In the genomic region with DNA sequence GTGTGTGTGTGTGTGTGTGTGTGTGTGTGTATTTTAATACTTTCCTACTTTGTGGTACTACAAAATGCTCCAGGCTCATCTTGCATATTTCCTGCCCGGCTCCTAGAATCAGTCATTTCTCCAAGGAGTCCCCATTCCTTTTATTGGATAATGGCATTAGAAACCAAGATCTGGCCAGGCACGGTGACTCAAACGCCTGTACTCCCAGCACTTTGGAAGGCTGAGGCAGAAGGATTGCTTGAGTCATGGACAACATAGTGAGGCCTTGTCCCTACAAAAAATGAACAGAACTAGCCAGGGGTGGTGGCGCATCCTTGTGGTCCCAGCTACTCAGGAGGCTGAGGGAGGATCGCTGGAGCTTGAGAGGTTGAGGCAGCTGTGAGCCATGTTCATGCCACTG, we compare ENCODE assay signal across 34 cellular contexts. TPM values are rescaled to one million over a fixed set of nuclear protein-coding genes. Genes with fewer than 3 reads are reported as not detected.
DNase-seq lines count a peak whose midpoint lies in the region; ATAC-seq and TF ChIP-seq lines count a peak whose summit lies in the region.
"Had no signal": no experiment of that assay in that cellular context is flagged by ENCODE, and none has a peak within 500 bp of the region (broad histone marks: within the 10 kb centered on the region; RNA-seq: fewer than 3 reads in every experiment).

No MANE protein-coding gene starts in this region.

- no peaks in the 10 kb centered on the region for H3K79me2 ChIP-seq in GM23248 (ENCODE audit: insufficient read depth)

- CTCF ChIA-PET in CD8-positive, alpha-beta T cell (lab: Charles Lee), result no interaction called here
- CTCF ChIA-PET in activated B cell treated with CpG ODN at 0.5 μM for 24 hours (lab: Charles Lee), result interaction anchor here (0.6 kb wide), 1 partner anchor 52 kb away, joined by 3 read pairs; no protein-coding TSS in a partner anchor

- intact Hi-C loops in CD8-positive, alpha-beta T cell (cut with DNase I, micrococcal nuclease), result no loop called here
- intact Hi-C loops in activated B cell treated with CpG ODN at 0.5 μM for 24 hours (cut with micrococcal nuclease), result loop anchor here (2.0 kb wide), 1 partner anchor 26 kb away; no protein-coding TSS in a partner anchor

- peaks cover 10% of the 10 kb centered on the region for H3K36me3 Mint-ChIP-seq in CD8-positive, alpha-beta T cell
- H3K36me3 Mint-ChIP-seq in activated B cell treated with CpG ODN at 0.5 μM for 24 hours (ENCODE audit: low read depth), result peaks cover 2% of the 10 kb centered on the region
- peaks cover 0 to 9% (median 2%) of the 10 kb centered on the region in 3 donors for H3K36me3 Mint-ChIP-seq in naive thymus-derived CD8-positive, alpha-beta T cell

- no peak overlapping the region for H3K9ac ChIP-seq in GM23248
- H3K9ac ChIP-seq: KMS-11 had no signal

- H3K27ac ChIP-seq in CD8-positive, alpha-beta T cell (ENCODE audit: low read depth, low read length), result no peak overlapping the region
- no peak overlapping the region for H3K27ac ChIP-seq in GM23248
- H3K27ac ChIP-seq: cardiac muscle cell, esophagus squamous epithelium, gastroesophageal sphincter, KMS-11, PC-9, stomach, tibial nerve had no signal

- no peak overlapping the region for H3K4me3 Mint-ChIP-seq in CD8-positive, alpha-beta T cell
- H3K4me3 Mint-ChIP-seq in activated B cell treated with CpG ODN at 0.5 μM for 24 hours, result no peak overlapping the region
- H3K4me3 Mint-ChIP-seq in naive thymus-derived CD8-positive, alpha-beta T cell, result peak overlapping the region in 9 of 10 donors; percentile 23 to 67 (median 47)
- H3K4me3 Mint-ChIP-seq: activated naive CD4-positive, alpha-beta T cell treated with anti-CD3 and anti-CD28 coated beads for 36 hours; endodermal cell had no signal

- H3K9me2 ChIP-seq in GM23248 (ENCODE audit: insufficient read depth), result no peaks in the 10 kb centered on the region

- peaks cover 78% of the 10 kb centered on the region for H3K4me1 Mint-ChIP-seq in CD8-positive, alpha-beta T cell (ENCODE audit: low read depth)
- peaks cover 66% of the 10 kb centered on the region for H3K4me1 Mint-ChIP-seq in activated B cell treated with CpG ODN at 0.5 μM for 24 hours
- peaks cover 28 to 83% (median 71%) of the 10 kb centered on the region in 4 donors for H3K4me1 Mint-ChIP-seq in naive thymus-derived CD8-positive, alpha-beta T cell

- DNase-seq in CD8-positive, alpha-beta T cell, result no peak
- DNase-seq in GM23248 (peak; percentile 15), activated B cell treated with CpG ODN at 0.5 μM for 24 hours (no peak), T-helper 9 cell (no peak), GM20000 (ENCODE audit: low spot score) (no peak)
- DNase-seq in naive thymus-derived CD8-positive, alpha-beta T cell, result no peak
- DNase-seq: activated CD4-positive, alpha-beta T cell treated with anti-CD3 and anti-CD28 coated beads for 1 hour; activated naive CD4-positive, alpha-beta T cell treated with anti-CD3 and anti-CD28 coated beads for 36 hours; activated T-cell treated with anti-CD3 and anti-CD28 coated beads, Interleukin-2, amount 50 U/mL, for 48 hours; anterior cingulate cortex; COR-L47; cortex of kidney; DMS79 treated with DMSO at 0.1 percent for 48 hours; endodermal cell; esophagus squamous epithelium; hypothalamus; left ventricle myocardium superior; midbrain; MV-4-11; NCI-H146; NCI-H2171; NCI-H524; NK-92 treated with Interleukin-12 subunit alpha and Interleukin-12 subunit beta, amount 100 ng/mL, for 24 hours; PC-9; posterior cingulate gyrus; SIG-M5; stomach; SW 1271 had no signal

- no peak overlapping the region for H3K4me3 ChIP-seq in CD8-positive, alpha-beta T cell (ENCODE audit: low read depth, low read length)
- no peak overlapping the region for H3K4me3 ChIP-seq in GM23248
- H3K4me3 ChIP-seq: cardiac muscle cell, esophagus squamous epithelium, gastroesophageal sphincter, PC-9, stomach, tibial nerve had no signal

- no peaks in the 10 kb centered on the region for H3K27me3 Mint-ChIP-seq in CD8-positive, alpha-beta T cell (ENCODE audit: low read depth)
- H3K27me3 Mint-ChIP-seq in activated B cell treated with CpG ODN at 0.5 μM for 24 hours, result no peaks in the 10 kb centered on the region
- no peaks in the 10 kb centered on the region for H3K27me3 Mint-ChIP-seq in naive thymus-derived CD8-positive, alpha-beta T cell

- no peak overlapping the region for H3K4me2 ChIP-seq in GM23248 (ENCODE audit: unreplicated experiment)
- H3K4me2 ChIP-seq: KMS-11, PC-9 had no signal

- in situ Hi-C loops in GM23248 (cut with MboI), result no loop called here

- WGBS in GM23248 (ENCODE audit: low coverage in 1 of 2, low lambda C conversion rate in 2 of 2, missing lambda C conversion rate in 2 of 2), 2 experiments, result 83 to 84% methylated on average over 5 of the region's 5 CpGs

- ATAC-seq in CD8-positive, alpha-beta T cell, result no peak
- no peak for ATAC-seq in activated B cell treated with CpG ODN at 0.5 μM for 24 hours (ENCODE audit: low read depth)
- no peak for ATAC-seq in naive thymus-derived CD8-positive, alpha-beta T cell
- ATAC-seq in HG02840 (IDR thresholded peaks at IDR 0.05; ENCODE audit: low FRiP score, unreplicated experiment), result no peak
- ATAC-seq: gastroesophageal sphincter, left ventricle myocardium superior, sciatic nerve had no signal

- H4K20me1 ChIP-seq in GM23248 (ENCODE audit: insufficient read depth), result no peaks in the 10 kb centered on the region

- POLR2A ChIA-PET in CD8-positive, alpha-beta T cell (lab: Charles Lee), result interaction anchor here (1.5 kb wide), 1 partner anchor 17 kb away, joined by 3 read pairs; no protein-coding TSS in a partner anchor
- POLR2A ChIA-PET in activated B cell treated with CpG ODN at 0.5 μM for 24 hours (lab: Charles Lee), result no interaction called here
- POLR2A ChIA-PET in naive thymus-derived CD8-positive, alpha-beta T cell (lab: Charles Lee), result interaction anchor here (0.7 to 0.9 kb wide), 2 partner anchors 8 to 13 kb away, joined by 3 to 4 read pairs; no protein-coding TSS in a partner anchor

- no peaks in the 10 kb centered on the region for H3K9me3 ChIP-seq in CD8-positive, alpha-beta T cell (ENCODE audit: low read length)
- H3K9me3 ChIP-seq in GM23248 (ENCODE audit: low read depth), result no peaks in the 10 kb centered on the region
- H3K9me3 ChIP-seq: esophagus squamous epithelium, gastroesophageal sphincter, stomach, tibial nerve had no signal

- no peak for TF ChIP-seq CTCF in CD8-positive, alpha-beta T cell (IDR thresholded peaks at IDR 0.05)
- TF ChIP-seq CTCF in activated B cell treated with CpG ODN at 0.5 μM for 24 hours (IDR thresholded peaks at IDR 0.05) (no peak), GM20000 (IDR thresholded peaks at IDR 0.05; ENCODE audit: extremely low read depth, missing control alignments) (no peak)

- peaks cover 2% of the 10 kb centered on the region for H3K9me3 Mint-ChIP-seq in CD8-positive, alpha-beta T cell
- no peaks in the 10 kb centered on the region for H3K9me3 Mint-ChIP-seq in activated B cell treated with CpG ODN at 0.5 μM for 24 hours
- H3K9me3 Mint-ChIP-seq in naive thymus-derived CD8-positive, alpha-beta T cell, result no peaks in the 10 kb centered on the region
- H3K9me3 Mint-ChIP-seq: activated naive CD4-positive, alpha-beta T cell treated with anti-CD3 and anti-CD28 coated beads for 36 hours; endodermal cell had no signal

- no peaks in the 10 kb centered on the region for H3F3A ChIP-seq in GM23248 (ENCODE audit: insufficient read depth)

- H3K36me3 ChIP-seq in CD8-positive, alpha-beta T cell (ENCODE audit: insufficient read depth, low read length), result no peaks in the 10 kb centered on the region
- H3K36me3 ChIP-seq in GM23248 (ENCODE audit: low read depth), result no peaks in the 10 kb centered on the region
- H3K36me3 ChIP-seq: cardiac muscle cell, esophagus squamous epithelium, gastroesophageal sphincter, stomach, tibial nerve had no signal

- no peaks in the 10 kb centered on the region for H3K27me3 ChIP-seq in CD8-positive, alpha-beta T cell (ENCODE audit: insufficient read depth, low read length)
- no peaks in the 10 kb centered on the region for H3K27me3 ChIP-seq in GM23248 (replicated peaks; ENCODE audit: insufficient read depth)
- H3K27me3 ChIP-seq: cardiac muscle cell, esophagus squamous epithelium, gastroesophageal sphincter, stomach, tibial nerve had no signal

- peak overlapping the region; percentile 55 for H3K27ac Mint-ChIP-seq in CD8-positive, alpha-beta T cell
- H3K27ac Mint-ChIP-seq in activated B cell treated with CpG ODN at 0.5 μM for 24 hours, result peak overlapping the region; percentile 72
- peak overlapping the region in 7 of 10 donors; percentile 23 to 83 (median 70) for H3K27ac Mint-ChIP-seq in naive thymus-derived CD8-positive, alpha-beta T cell

- peaks cover 76% of the 10 kb centered on the region for H3K4me1 ChIP-seq in CD8-positive, alpha-beta T cell (ENCODE audit: insufficient read depth, low read length)
- no peaks in the 10 kb centered on the region for H3K4me1 ChIP-seq in GM23248 (ENCODE audit: insufficient read depth)
- H3K4me1 ChIP-seq: gastroesophageal sphincter, tibial nerve had no signal

- H2AFZ ChIP-seq in GM23248, result no peak overlapping the region
- H2AFZ ChIP-seq: PC-9 had no signal

RNA-seq across cellular contexts. Expression of gene EPB41, which starts 20.3 kb away (rescaled TPM):
- total RNA-seq in CD8-positive, alpha-beta T cell, result 100 to 1,000 TPM; 109 to 117 TPM
- 1.5 and 2.7 TPM in 2 replicates for total RNA-seq in GM23248 (2014; rRNA removed; shearing (Covaris generic))
- 0.89 and 0.91 TPM in 2 replicates for polyA plus RNA-seq in GM23248 (2016; fragmentation: Nextera tagmentation; extraction: Ambion mirVana)
- 73.8 and 74.0 TPM in 2 replicates for total RNA-seq in activated B cell treated with CpG ODN at 0.5 μM for 24 hours
- 100 to 1,000 TPM; 300 to 328 TPM for total RNA-seq in naive thymus-derived CD8-positive, alpha-beta T cell
- polyA plus RNA-seq in naive thymus-derived CD8-positive, alpha-beta T cell, result 10 to 100 TPM; 84.1 to 99.9 (median 92.9) TPM

Comparison
In these comparisons a context has a peak if more than half of its experiments do, and no peak if none do; other contexts are left out.
1. H3K4me3 Mint-ChIP-seq: peak in naive thymus-derived CD8-positive, alpha-beta T cell (9 of 10); none in CD8-positive, alpha-beta T cell (single experiment) and activated B cell treated with CpG ODN at 0.5 μM for 24 hours (single experiment).
2. RNA of gene EPB41, which starts 20.3 kb away (total RNA-seq): 300 to 328 TPM in naive thymus-derived CD8-positive, alpha-beta T cell, 109 to 117 TPM in CD8-positive, alpha-beta T cell and 73.8 to 74.0 TPM in activated B cell treated with CpG ODN at 0.5 μM for 24 hours; 1.5 to 2.7 TPM in GM23248; every median in the first group is over 10 times any median in the second.
3. Peak in every context shown above with its lines, with median percentiles within 50 percentile points of each other: H3K27ac Mint-ChIP-seq.